8 cellular contexts compared by ENCODE assay signal in the genomic region with DNA sequence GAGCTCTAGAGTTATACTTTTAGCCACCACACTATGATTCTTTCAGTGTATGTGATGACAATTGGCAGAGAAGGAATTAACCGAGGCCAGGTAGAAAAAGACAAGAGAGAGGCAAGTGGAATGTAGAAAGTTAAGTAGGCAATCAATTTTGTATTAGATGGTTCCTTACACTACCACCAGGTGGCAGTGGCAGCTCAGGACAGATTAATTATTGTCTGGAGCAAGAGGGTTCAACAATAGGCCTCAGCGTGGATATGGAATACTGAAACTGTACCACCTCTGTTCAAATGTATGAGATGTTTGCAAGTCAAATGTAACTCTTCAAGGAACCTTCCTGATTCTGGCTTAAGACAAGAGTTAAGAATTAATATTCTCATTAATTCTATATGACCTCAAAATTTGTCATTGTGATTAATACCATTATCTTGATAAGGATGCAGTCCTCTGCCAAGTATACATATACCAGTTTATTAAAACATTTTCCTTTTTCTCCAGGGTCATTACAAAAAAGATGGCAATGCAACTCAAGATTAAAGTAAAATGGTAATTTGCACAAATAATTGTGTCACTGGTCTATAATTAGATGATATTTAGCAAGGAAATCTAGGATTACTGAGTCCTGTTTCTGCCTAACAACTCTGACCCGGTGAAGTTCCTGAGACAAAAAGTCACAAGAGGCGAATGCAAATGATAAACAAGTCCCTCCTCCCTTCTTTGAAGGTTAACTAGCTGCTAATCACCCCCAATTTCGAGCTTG.
DNase-seq lines count a peak whose midpoint lies in the region; TF ChIP-seq lines count a peak whose summit lies in the region.

No MANE protein-coding gene starts in this region.

- no peak overlapping the region for H2BK20ac ChIP-seq in H9 (ENCODE audit: low read depth, low read length, poor library complexity, severe bottlenecking)

- peak overlapping the region in 1 of 3 experiments; percentile 46; a peak in 1 of 7 replicates for H3K27ac Mint-ChIP-seq in H9

- no peak for TF ChIP-seq EP300 in sigmoid colon (IDR thresholded peaks at IDR 0.05)

- DNase-seq in stimulated activated CD4-positive, alpha-beta T cell treated with anti-CD3 and anti-CD28 coated beads, Interleukin-2, amount 100 ng/mL, for 48 hours: peak; percentile 1 to 3
- DNase-seq in stimulated activated CD4-positive, alpha-beta T cell treated with anti-CD3 and anti-CD28 coated beads, Interleukin-4, amount 100 ng/mL, for 24 hours: no peak
- DNase-seq in H9 (no peak), LNCaP clone FGC (ENCODE audit: low read depth) (no peak), UCSD-AML1 (lab: John Stamatoyannopoulos, UW; ENCODE audit: unreplicated experiment) (peak; percentile 11), globus pallidus (ENCODE audit: low spot score) (peak; percentile 65), sigmoid colon (no peak), NCI-H2029 (lab: John Stamatoyannopoulos, UW) (no peak)

- no peaks in the 10 kb centered on the region for H4K20me1 ChIP-seq in H9 (ENCODE audit: control insufficient read depth, insufficient read depth, insufficient read length)

- no peak overlapping the region for H3K27ac ChIP-seq in H9 (ENCODE audit: insufficient read length, low read depth, low read length)
- no peak overlapping the region for H3K27ac ChIP-seq in sigmoid colon

- no peaks in the 10 kb centered on the region for H3K27me3 Mint-ChIP-seq in H9 (ENCODE audit: low read depth)

- no peak overlapping the region for H3K4me2 ChIP-seq in H9 (ENCODE audit: insufficient read depth, insufficient read length, low read length)

- H3K4me1 ChIP-seq in H9 (ENCODE audit: insufficient read depth, low read length) (no peaks in the 10 kb centered on the region), sigmoid colon (no peaks in the 10 kb centered on the region)

- H2BK120ac ChIP-seq in H9 (ENCODE audit: low read depth, low read length, poor library complexity, severe bottlenecking): no peak overlapping the region

- no peak overlapping the region for H4K5ac ChIP-seq in H9 (ENCODE audit: insufficient read length, low read depth, low read length)

- H3K4ac ChIP-seq in H9 (ENCODE audit: low read depth, low read length): no peak overlapping the region

- intact Hi-C loops in sigmoid colon (cut with DNase I): no loop called here

- no peak overlapping the region for H3K14ac ChIP-seq in H9 (ENCODE audit: insufficient read depth, low read length)

- no CpG with 5 or more reads among the region's 5 CpGs for WGBS in H9 (ENCODE audit: extremely low coverage, insufficient read length, low lambda C conversion rate)
- WGBS in sigmoid colon, 2 donors: 42 to 55% methylated on average over 5 of the region's 5 CpGs

- no peak overlapping the region for H3K56ac ChIP-seq in H9 (ENCODE audit: insufficient read length, low read depth, low read length)

- no peak overlapping the region for H3K4me3 Mint-ChIP-seq in H9

- H3K27me3 ChIP-seq in H9 (ENCODE audit: insufficient read depth, low read length): no peaks in the 10 kb centered on the region
- no peaks in the 10 kb centered on the region for H3K27me3 ChIP-seq in sigmoid colon

- no peak overlapping the region for H3K9ac ChIP-seq in H9 (ENCODE audit: extremely low read depth, insufficient read length, low read length)

- no peak overlapping the region for H3K23ac ChIP-seq in H9 (ENCODE audit: insufficient read length, low read depth, low read length)

- no peak overlapping the region for H4K8ac ChIP-seq in H9 (replicated peaks; ENCODE audit: insufficient read length, low read depth, low read length)

- H3K4me3 ChIP-seq in LNCaP clone FGC (ENCODE audit: low read depth, low read length) (no peak overlapping the region), sigmoid colon (no peak overlapping the region)

- no peaks in the 10 kb centered on the region for H3K23me2 ChIP-seq in H9 (ENCODE audit: insufficient read length, low read depth, low read length, poor library complexity, severe bottlenecking)

- no peak overlapping the region for H2BK12ac ChIP-seq in H9 (ENCODE audit: insufficient read length, low read depth, low read length)

- H3K9me3 ChIP-seq in H9 (ENCODE audit: control insufficient read depth, low read depth, low read length): no peaks in the 10 kb centered on the region
- H3K9me3 ChIP-seq in sigmoid colon: no peaks in the 10 kb centered on the region

- peaks cover 0 to 2% of the 10 kb centered on the region in 2 experiments; a peak in 2 of 4 replicates for H3K4me1 Mint-ChIP-seq in H9

- no peaks in the 10 kb centered on the region for H3K9me3 Mint-ChIP-seq in H9

- H2AK5ac ChIP-seq in H9 (ENCODE audit: insufficient read length, low read length): no peak overlapping the region

- no peaks in the 10 kb centered on the region for H3K79me2 ChIP-seq in H9 (ENCODE audit: insufficient read depth, low read length)

- TF ChIP-seq POLR2A in sigmoid colon (IDR thresholded peaks at IDR 0.05): no peak

- no peak overlapping the region for H3T11ph ChIP-seq in H9 (ENCODE audit: low read length)

- no peaks in the 10 kb centered on the region for H3K36me3 ChIP-seq in sigmoid colon

- H3K79me1 ChIP-seq in H9 (ENCODE audit: insufficient read depth, low read depth, low read length, poor library complexity, severe bottlenecking): no peaks in the 10 kb centered on the region

- H3K36me3 Mint-ChIP-seq in H9 (ENCODE audit: insufficient read depth in 1 of 3, low read depth in 3 of 3): no peaks in the 10 kb centered on the region

- H2BK5ac ChIP-seq in H9 (ENCODE audit: insufficient read length, low read length): no peak overlapping the region

- H2AFZ ChIP-seq in H9 (ENCODE audit: low read length): no peak overlapping the region

- TF ChIP-seq CTCF in H9 (conservative IDR thresholded peaks at IDR 0.05) (peak; percentile 88), LNCaP clone FGC (IDR thresholded peaks at IDR 0.05; ENCODE audit: control insufficient read depth, extremely low read depth, insufficient read depth) (peak; percentile 84), sigmoid colon (IDR thresholded peaks at IDR 0.05) (peak in 3 of 4 experiments; percentile 20 to 47 (median 43))

- no peak overlapping the region for H2BK15ac ChIP-seq in H9 (ENCODE audit: low read depth, low read length)

- H4K91ac ChIP-seq in H9 (ENCODE audit: insufficient read length, low read depth, low read length): no peak overlapping the region

- no peak overlapping the region for H3K18ac ChIP-seq in H9 (ENCODE audit: insufficient read length, low read depth, low read length)

Comparison
In these comparisons a context has a peak if more than half of its experiments do, and no peak if none do; other contexts are left out.
1. DNase-seq: peak in stimulated activated CD4-positive, alpha-beta T cell treated with anti-CD3 and anti-CD28 coated beads, Interleukin-2, amount 100 ng/mL, for 48 hours (2 of 2), UCSD-AML1 (single experiment) and globus pallidus (single experiment); none in stimulated activated CD4-positive, alpha-beta T cell treated with anti-CD3 and anti-CD28 coated beads, Interleukin-4, amount 100 ng/mL, for 24 hours (single experiment), H9 (single experiment), LNCaP clone FGC (single experiment), sigmoid colon (single experiment) and NCI-H2029 (single experiment).
2. Peak in every context shown above with its lines, with median percentiles within 50 percentile points of each other: CTCF ChIP-seq.